Comparison of ENCODE assay signal across 14 cellular contexts in the genomic region with DNA sequence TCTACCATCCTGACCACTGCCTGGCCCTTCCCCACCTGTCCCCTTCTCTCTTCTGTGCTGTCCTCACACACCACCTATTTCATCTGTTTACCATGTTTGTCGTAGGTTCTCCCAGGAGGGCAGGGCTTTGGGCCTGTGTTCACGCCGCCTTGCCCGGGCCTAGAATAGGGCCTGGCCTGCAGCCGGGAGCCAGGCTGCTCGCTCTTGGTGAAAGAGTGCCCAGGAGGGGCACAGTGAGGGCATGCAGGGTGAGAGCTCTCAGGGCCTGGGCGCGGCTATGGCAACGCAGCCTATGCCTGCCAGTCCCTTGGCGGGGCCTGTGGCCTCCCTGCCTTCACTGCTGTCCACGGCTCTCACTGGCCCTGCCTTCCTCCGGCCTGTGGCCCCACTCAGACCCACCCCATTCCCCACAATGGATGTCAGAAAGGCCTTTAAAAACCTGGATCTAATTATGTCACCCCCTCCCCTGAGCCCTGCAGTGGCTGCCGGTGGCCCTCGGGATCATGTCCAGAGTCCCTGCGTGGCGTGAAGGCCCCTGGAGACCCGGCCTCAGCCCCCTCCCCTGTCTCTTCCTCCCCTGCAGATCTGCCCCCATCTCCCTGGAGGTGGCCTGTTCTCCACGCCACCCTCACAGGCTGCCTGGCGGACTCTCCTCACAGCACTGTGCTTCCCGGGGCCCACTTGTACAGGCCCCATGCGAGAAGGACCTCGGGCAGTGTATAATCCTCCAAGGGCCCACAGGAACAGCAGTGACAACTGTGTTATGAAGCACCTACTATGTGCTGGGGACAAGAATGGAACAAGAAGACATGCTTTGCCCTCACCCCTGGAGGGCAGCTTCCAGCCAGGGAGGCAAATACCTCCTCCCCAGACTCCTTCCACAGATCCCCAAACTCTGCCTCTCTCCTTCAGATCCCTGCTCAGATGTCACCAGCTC.
"Had no signal": no experiment of that assay in that cellular context is flagged by ENCODE, and none has a peak within 500 bp of the region (broad histone marks: within the 10 kb centered on the region; RNA-seq: fewer than 3 reads in every experiment).

No MANE protein-coding gene starts in this region.

- H3K27me3 Mint-ChIP-seq: activated CD8-positive, alpha-beta T cell treated with anti-CD3 and anti-CD28 coated beads for 36 hours; central memory CD8-positive, alpha-beta T cell had no signal

- H3K9me3 Mint-ChIP-seq: activated CD8-positive, alpha-beta T cell treated with anti-CD3 and anti-CD28 coated beads for 36 hours; central memory CD8-positive, alpha-beta T cell; immature natural killer cell had no signal

- H3K4me1 Mint-ChIP-seq: central memory CD8-positive, alpha-beta T cell; immature natural killer cell had no signal

- H3K4me3 ChIP-seq: pancreas, skin epidermis, thyroid gland, vagina had no signal

- ATAC-seq: activated CD8-positive, alpha-beta T cell treated with anti-CD3 and anti-CD28 coated beads for 36 hours; left colon; pancreas had no signal

- H3K36me3 ChIP-seq: pancreas, thyroid gland, vagina had no signal

- H3K27ac ChIP-seq: pancreas, skin epidermis, thyroid gland, vagina, VCaP had no signal

- H3K4me3 Mint-ChIP-seq: activated CD8-positive, alpha-beta T cell treated with anti-CD3 and anti-CD28 coated beads for 36 hours; central memory CD8-positive, alpha-beta T cell; immature natural killer cell had no signal

- H3K4me1 ChIP-seq: pancreas, thyroid gland, vagina had no signal

- H3K27ac Mint-ChIP-seq: activated CD8-positive, alpha-beta T cell treated with anti-CD3 and anti-CD28 coated beads for 36 hours had no signal

- H3K27me3 ChIP-seq: pancreas, thyroid gland, vagina had no signal

- H3K9me3 ChIP-seq: pancreas, thyroid gland, vagina had no signal

- DNase-seq: activated CD8-positive, alpha-beta memory T cell treated with anti-CD3 and anti-CD28 coated beads, Interleukin-2, amount 50 U/mL, for 4 hours; activated CD8-positive, alpha-beta T cell treated with anti-CD3 and anti-CD28 coated beads for 36 hours; cortex of kidney; erythroblast; immature natural killer cell; left colon; pancreas; stimulated activated CD4-positive, alpha-beta T cell treated with anti-CD3 and anti-CD28 coated beads, Interleukin-4, amount 100 ng/mL, for 4 hours; T1000; thyroid gland had no signal
